ENCODE assay signal across 8 cellular contexts in genomic region chr11:13970986-13971385, GRCh38. TPM values are rescaled to one million over a fixed set of nuclear protein-coding genes. Genes with fewer than 3 reads are reported as not detected.
DNase-seq lines count a peak whose midpoint lies in the region; ATAC-seq, FAIRE-seq and TF ChIP-seq lines count a peak whose summit lies in the region.

No MANE protein-coding gene starts in this region.

- no peak for TF ChIP-seq POLR2A in uterus (IDR thresholded peaks at IDR 0.05)

- H3K4me3 Mint-ChIP-seq in T-helper 17 cell, result no peak overlapping the region
- H3K4me3 Mint-ChIP-seq in stimulated activated effector memory CD8-positive, alpha-beta T cell treated with anti-CD3 and anti-CD28 coated beads, Interleukin-12 subunit alpha, Interleukin-12 subunit beta, amount 100 ng/mL, for 72 hours, result no peak overlapping the region

- peak; percentile 61 for DNase-seq in Caki2 (ENCODE audit: low read depth)
- DNase-seq in HCEC 1CT, result peak; percentile 41
- DNase-seq in T-helper 17 cell, result no peak
- peak; percentile 10 for DNase-seq in kidney glomerular epithelial cell (lab: John Stamatoyannopoulos, UW)
- DNase-seq in uterus, result no peak
- DNase-seq in frontal cortex (ENCODE audit: low spot score in 2 of 2), result no peak
- DNase-seq in stimulated activated effector memory CD8-positive, alpha-beta T cell treated with anti-CD3 and anti-CD28 coated beads, Interleukin-12 subunit alpha, Interleukin-12 subunit beta, amount 100 ng/mL, for 72 hours (ENCODE audit: low spot score in 2 of 2), result no peak
- no peak for DNase-seq in NCI-H446 treated with DMSO at 0.1 percent for 48 hours (lab: John Stamatoyannopoulos, UW)

- intact Hi-C loops in uterus (cut with DNase I; ENCODE audit: low total_unique reads), result no loop called here

- H3K27me3 ChIP-seq in uterus, result no peaks in the 10 kb centered on the region

- H3K9me3 ChIP-seq in T-helper 17 cell (ENCODE audit: control insufficient read depth, low read length, poor library complexity, severe bottlenecking), result no peaks in the 10 kb centered on the region
- no peaks in the 10 kb centered on the region for H3K9me3 ChIP-seq in uterus

- peaks cover 25% of the 10 kb centered on the region for H3K27me3 Mint-ChIP-seq in T-helper 17 cell

- in situ Hi-C loops in Caki2 (cut with HindIII; ENCODE audit: low pct_unique_long_range_greater_than_20kb, low sequenced_read_pairs), result no loop called here

- peaks cover 11% of the 10 kb centered on the region for H3K4me1 Mint-ChIP-seq in T-helper 17 cell
- H3K4me1 Mint-ChIP-seq in stimulated activated effector memory CD8-positive, alpha-beta T cell treated with anti-CD3 and anti-CD28 coated beads, Interleukin-12 subunit alpha, Interleukin-12 subunit beta, amount 100 ng/mL, for 72 hours, result peaks cover 20% of the 10 kb centered on the region

- H3K27ac Mint-ChIP-seq in T-helper 17 cell, result no peak overlapping the region
- H3K27ac Mint-ChIP-seq in stimulated activated effector memory CD8-positive, alpha-beta T cell treated with anti-CD3 and anti-CD28 coated beads, Interleukin-12 subunit alpha, Interleukin-12 subunit beta, amount 100 ng/mL, for 72 hours, result no peak overlapping the region

- peaks cover 0 to 7% of the 10 kb centered on the region in 2 donors for H3K4me1 ChIP-seq in uterus

- FAIRE-seq in frontal cortex (lab: Jason Lieb, UNC), result no peak

- H3K4me3 ChIP-seq in uterus, result no peak overlapping the region

- H3K36me3 ChIP-seq in uterus, result no peaks in the 10 kb centered on the region

- H3K9me3 Mint-ChIP-seq in stimulated activated effector memory CD8-positive, alpha-beta T cell treated with anti-CD3 and anti-CD28 coated beads, Interleukin-12 subunit alpha, Interleukin-12 subunit beta, amount 100 ng/mL, for 72 hours, result no peaks in the 10 kb centered on the region

- H3K36me3 Mint-ChIP-seq in T-helper 17 cell (ENCODE audit: low read depth), result peaks cover 2% of the 10 kb centered on the region
- no peaks in the 10 kb centered on the region for H3K36me3 Mint-ChIP-seq in stimulated activated effector memory CD8-positive, alpha-beta T cell treated with anti-CD3 and anti-CD28 coated beads, Interleukin-12 subunit alpha, Interleukin-12 subunit beta, amount 100 ng/mL, for 72 hours

- peak; percentile 33 for ATAC-seq in T-helper 17 cell
- no peak for ATAC-seq in stimulated activated effector memory CD8-positive, alpha-beta T cell treated with anti-CD3 and anti-CD28 coated beads, Interleukin-12 subunit alpha, Interleukin-12 subunit beta, amount 100 ng/mL, for 72 hours

- peak in 1 of 4 experiments; percentile 10 for TF ChIP-seq CTCF in uterus (IDR thresholded peaks at IDR 0.05)

- H3K27ac ChIP-seq in uterus, result peak overlapping the region in 1 of 2 donors; percentile 18

RNA-seq across cellular contexts. Expression of gene SPON1, which starts 8.5 kb away (rescaled TPM):
- total RNA-seq in Caki2 (2014; rRNA removed; shearing (Covaris generic); ENCODE audit: low replicate concordance), result 0.54 and 1.1 TPM in 2 replicates
- total RNA-seq in T-helper 17 cell (1 to 10 TPM; 4.8 to 7.3 TPM), uterus (100 to 1,000 TPM in 1 of 4 donors, 10 to 100 TPM in 3; 18.8 to 139 (median 28.8) TPM), frontal cortex (33.4 TPM)

Comparison
In these comparisons a context has a peak if more than half of its experiments do, and no peak if none do; other contexts are left out.
1. DNase-seq: peak in Caki2 (single experiment), HCEC 1CT (single experiment) and kidney glomerular epithelial cell (single experiment); none in T-helper 17 cell (0 of 3), uterus (0 of 2), frontal cortex (0 of 2), stimulated activated effector memory CD8-positive, alpha-beta T cell treated with anti-CD3 and anti-CD28 coated beads, Interleukin-12 subunit alpha, Interleukin-12 subunit beta, amount 100 ng/mL, for 72 hours (0 of 2) and NCI-H446 treated with DMSO at 0.1 percent for 48 hours (single experiment).